Comparison of ENCODE assay signal across 1 cellular context in the genomic region with DNA sequence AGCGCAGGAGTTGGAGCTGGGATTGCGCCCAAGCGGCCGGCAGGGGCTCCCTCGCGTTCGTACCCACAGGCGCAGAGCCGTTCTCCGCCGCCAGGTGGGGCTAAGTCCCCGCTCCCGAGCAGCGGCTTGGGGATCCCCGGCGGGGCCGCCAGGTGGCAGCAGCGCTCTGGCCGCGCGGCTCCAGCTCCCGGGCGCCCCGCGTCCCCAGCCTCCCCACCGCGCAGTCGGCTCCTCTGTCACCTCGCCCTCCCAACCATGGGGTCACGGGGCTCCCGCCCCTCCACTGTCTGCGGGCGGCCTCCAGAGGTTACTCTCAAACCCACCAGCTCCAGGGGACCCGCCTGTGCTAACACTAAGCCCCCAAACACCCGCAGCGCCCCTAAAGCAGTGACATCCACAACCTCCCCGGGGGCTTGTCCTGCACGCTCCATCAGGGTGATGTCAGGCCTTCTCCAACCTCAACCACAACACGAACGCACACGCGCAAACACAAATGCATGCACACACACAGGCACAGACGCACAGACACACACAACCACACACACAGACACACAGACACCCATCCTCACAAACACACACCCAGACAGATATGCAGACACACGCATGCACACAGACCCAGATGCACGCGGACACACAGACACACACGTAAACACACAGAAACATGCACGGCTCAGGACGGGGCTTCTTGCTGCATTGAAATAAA.
TF ChIP-seq lines count a peak whose summit lies in the region.

No MANE protein-coding gene starts in this region.

TF ChIP-seq in HEK293, 187 proteins besides CTCF, POLR2A, EP300 and RAD21 (continued from another document and continues in another):
- TF ChIP-seq, protein P1, sequence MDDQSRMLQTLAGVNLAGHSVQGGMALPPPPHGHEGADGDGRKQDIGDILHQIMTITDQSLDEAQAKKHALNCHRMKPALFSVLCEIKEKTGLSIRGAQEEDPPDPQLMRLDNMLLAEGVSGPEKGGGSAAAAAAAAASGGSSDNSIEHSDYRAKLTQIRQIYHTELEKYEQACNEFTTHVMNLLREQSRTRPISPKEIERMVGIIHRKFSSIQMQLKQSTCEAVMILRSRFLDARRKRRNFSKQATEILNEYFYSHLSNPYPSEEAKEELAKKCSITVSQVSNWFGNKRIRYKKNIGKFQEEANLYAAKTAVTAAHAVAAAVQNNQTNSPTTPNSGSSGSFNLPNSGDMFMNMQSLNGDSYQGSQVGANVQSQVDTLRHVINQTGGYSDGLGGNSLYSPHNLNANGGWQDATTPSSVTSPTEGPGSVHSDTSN (CRISPR knock-in tag; IDR thresholded peaks at IDR 0.05), result 0 out of 2 replicates have a peak, but pooled peaks have one; percentile 40
- peak; percentile 76 for TF ChIP-seq ZNF677 (tag by site-specific recombination; IDR thresholded peaks at IDR 0.05)
- TF ChIP-seq SP3 (tag by site-specific recombination; IDR thresholded peaks at IDR 0.05), result peak; percentile 40; the same call in 1 of the 2 replicates
- TF ChIP-seq, protein P2, sequence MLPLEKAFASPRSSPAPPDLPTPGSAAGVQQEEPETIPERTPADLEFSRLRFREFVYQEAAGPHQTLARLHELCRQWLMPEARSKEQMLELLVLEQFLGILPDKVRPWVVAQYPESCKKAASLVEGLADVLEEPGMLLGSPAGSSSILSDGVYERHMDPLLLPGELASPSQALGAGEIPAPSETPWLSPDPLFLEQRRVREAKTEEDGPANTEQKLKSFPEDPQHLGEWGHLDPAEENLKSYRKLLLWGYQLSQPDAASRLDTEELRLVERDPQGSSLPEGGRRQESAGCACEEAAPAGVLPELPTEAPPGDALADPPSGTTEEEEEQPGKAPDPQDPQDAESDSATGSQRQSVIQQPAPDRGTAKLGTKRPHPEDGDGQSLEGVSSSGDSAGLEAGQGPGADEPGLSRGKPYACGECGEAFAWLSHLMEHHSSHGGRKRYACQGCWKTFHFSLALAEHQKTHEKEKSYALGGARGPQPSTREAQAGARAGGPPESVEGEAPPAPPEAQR (tag by site-specific recombination; IDR thresholded peaks at IDR 0.05), result 0 out of 2 replicates have a peak, but pooled peaks have one; percentile 13
- 0 out of 2 replicates have a peak, but pooled peaks have one; percentile 79 for TF ChIP-seq ZNF169 (tag by site-specific recombination; IDR thresholded peaks at IDR 0.05)
- TF ChIP-seq KLF9 (tag by site-specific recombination; IDR thresholded peaks at IDR 0.05; ENCODE audit: low read depth), result peak; percentile 67
- no peak; the same call in 1 of the 2 replicates for TF ChIP-seq SCRT2 (tag by site-specific recombination; IDR thresholded peaks at IDR 0.05)
- TF ChIP-seq, protein P3, sequence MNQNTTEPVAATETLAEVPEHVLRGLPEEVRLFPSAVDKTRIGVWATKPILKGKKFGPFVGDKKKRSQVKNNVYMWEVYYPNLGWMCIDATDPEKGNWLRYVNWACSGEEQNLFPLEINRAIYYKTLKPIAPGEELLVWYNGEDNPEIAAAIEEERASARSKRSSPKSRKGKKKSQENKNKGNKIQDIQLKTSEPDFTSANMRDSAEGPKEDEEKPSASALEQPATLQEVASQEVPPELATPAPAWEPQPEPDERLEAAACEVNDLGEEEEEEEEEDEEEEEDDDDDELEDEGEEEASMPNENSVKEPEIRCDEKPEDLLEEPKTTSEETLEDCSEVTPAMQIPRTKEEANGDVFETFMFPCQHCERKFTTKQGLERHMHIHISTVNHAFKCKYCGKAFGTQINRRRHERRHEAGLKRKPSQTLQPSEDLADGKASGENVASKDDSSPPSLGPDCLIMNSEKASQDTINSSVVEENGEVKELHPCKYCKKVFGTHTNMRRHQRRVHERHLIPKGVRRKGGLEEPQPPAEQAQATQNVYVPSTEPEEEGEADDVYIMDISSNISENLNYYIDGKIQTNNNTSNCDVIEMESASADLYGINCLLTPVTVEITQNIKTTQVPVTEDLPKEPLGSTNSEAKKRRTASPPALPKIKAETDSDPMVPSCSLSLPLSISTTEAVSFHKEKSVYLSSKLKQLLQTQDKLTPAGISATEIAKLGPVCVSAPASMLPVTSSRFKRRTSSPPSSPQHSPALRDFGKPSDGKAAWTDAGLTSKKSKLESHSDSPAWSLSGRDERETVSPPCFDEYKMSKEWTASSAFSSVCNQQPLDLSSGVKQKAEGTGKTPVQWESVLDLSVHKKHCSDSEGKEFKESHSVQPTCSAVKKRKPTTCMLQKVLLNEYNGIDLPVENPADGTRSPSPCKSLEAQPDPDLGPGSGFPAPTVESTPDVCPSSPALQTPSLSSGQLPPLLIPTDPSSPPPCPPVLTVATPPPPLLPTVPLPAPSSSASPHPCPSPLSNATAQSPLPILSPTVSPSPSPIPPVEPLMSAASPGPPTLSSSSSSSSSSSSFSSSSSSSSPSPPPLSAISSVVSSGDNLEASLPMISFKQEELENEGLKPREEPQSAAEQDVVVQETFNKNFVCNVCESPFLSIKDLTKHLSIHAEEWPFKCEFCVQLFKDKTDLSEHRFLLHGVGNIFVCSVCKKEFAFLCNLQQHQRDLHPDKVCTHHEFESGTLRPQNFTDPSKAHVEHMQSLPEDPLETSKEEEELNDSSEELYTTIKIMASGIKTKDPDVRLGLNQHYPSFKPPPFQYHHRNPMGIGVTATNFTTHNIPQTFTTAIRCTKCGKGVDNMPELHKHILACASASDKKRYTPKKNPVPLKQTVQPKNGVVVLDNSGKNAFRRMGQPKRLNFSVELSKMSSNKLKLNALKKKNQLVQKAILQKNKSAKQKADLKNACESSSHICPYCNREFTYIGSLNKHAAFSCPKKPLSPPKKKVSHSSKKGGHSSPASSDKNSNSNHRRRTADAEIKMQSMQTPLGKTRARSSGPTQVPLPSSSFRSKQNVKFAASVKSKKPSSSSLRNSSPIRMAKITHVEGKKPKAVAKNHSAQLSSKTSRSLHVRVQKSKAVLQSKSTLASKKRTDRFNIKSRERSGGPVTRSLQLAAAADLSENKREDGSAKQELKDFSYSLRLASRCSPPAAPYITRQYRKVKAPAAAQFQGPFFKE (tag by site-specific recombination; IDR thresholded peaks at IDR 0.05; ENCODE audit: borderline replicate concordance), result peak; percentile 97
- 0 out of 2 replicates have a peak, but pooled peaks have one; percentile 10 for TF ChIP-seq ZNF302 (tag by site-specific recombination; IDR thresholded peaks at IDR 0.05; ENCODE audit: low read depth)
- peak; percentile 88 for TF ChIP-seq ZEB2 (tag by site-specific recombination; IDR thresholded peaks at IDR 0.05)
- TF ChIP-seq ZNF391 (tag by site-specific recombination; IDR thresholded peaks at IDR 0.05; ENCODE audit: borderline replicate concordance, low read depth), result peak; percentile 95
- TF ChIP-seq ZNF175 (tag by site-specific recombination; IDR thresholded peaks at IDR 0.05), result no peak
- no peak for TF ChIP-seq ZNF350 (tag by site-specific recombination; IDR thresholded peaks at IDR 0.05)
- TF ChIP-seq ZNF521 (tag by site-specific recombination; IDR thresholded peaks at IDR 0.05), result no peak
- TF ChIP-seq ZNF747 (tag by site-specific recombination; IDR thresholded peaks at IDR 0.05), result no peak
- TF ChIP-seq, protein P4, sequence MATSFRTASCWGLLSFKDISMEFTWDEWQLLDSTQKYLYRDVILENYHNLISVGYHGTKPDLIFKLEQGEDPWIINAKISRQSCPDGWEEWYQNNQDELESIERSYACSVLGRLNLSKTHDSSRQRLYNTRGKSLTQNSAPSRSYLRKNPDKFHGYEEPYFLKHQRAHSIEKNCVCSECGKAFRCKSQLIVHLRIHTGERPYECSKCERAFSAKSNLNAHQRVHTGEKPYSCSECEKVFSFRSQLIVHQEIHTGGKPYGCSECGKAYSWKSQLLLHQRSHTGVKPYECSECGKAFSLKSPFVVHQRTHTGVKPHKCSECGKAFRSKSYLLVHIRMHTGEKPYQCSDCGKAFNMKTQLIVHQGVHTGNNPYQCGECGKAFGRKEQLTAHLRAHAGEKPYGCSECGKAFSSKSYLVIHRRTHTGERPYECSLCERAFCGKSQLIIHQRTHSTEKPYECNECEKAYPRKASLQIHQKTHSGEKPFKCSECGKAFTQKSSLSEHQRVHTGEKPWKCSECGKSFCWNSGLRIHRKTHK (tag by site-specific recombination; IDR thresholded peaks at IDR 0.05), result no peak
- TF ChIP-seq ZNF514 (tag by site-specific recombination; IDR thresholded peaks at IDR 0.05), result no peak
- TF ChIP-seq GLIS2 (tag by site-specific recombination; IDR thresholded peaks at IDR 0.05), result peak; percentile 73
- no peak; the same call in 1 of the 2 replicates for TF ChIP-seq ZNF266 (tag by site-specific recombination; IDR thresholded peaks at IDR 0.05; ENCODE audit: low read depth)
- TF ChIP-seq GLIS1 (tag by site-specific recombination; IDR thresholded peaks at IDR 0.05), result peak; percentile 88
- TF ChIP-seq ZNF274 (IDR thresholded peaks at IDR 0.05; ENCODE audit: low read length), result no peak
- TF ChIP-seq ZNF274 (tag by site-specific recombination; IDR thresholded peaks at IDR 0.05; ENCODE audit: borderline replicate concordance), result no peak; the same call in 1 of the 2 replicates
- TF ChIP-seq ZFHX2 (tag by site-specific recombination; conservative IDR thresholded peaks at IDR 0.05), result peak; percentile 36; the same call in 1 of the 2 replicates
- no peak for TF ChIP-seq ZNF48 (tag by site-specific recombination; IDR thresholded peaks at IDR 0.05)
- TF ChIP-seq, protein P5, sequence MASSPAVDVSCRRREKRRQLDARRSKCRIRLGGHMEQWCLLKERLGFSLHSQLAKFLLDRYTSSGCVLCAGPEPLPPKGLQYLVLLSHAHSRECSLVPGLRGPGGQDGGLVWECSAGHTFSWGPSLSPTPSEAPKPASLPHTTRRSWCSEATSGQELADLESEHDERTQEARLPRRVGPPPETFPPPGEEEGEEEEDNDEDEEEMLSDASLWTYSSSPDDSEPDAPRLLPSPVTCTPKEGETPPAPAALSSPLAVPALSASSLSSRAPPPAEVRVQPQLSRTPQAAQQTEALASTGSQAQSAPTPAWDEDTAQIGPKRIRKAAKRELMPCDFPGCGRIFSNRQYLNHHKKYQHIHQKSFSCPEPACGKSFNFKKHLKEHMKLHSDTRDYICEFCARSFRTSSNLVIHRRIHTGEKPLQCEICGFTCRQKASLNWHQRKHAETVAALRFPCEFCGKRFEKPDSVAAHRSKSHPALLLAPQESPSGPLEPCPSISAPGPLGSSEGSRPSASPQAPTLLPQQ (tag by site-specific recombination; IDR thresholded peaks at IDR 0.05), result peak; percentile 92
- peak; percentile 80 for TF ChIP-seq ZBTB8A (tag by site-specific recombination; IDR thresholded peaks at IDR 0.05)
- no peak for TF ChIP-seq ZNF830 (tag by site-specific recombination; IDR thresholded peaks at IDR 0.05; ENCODE audit: low read depth)
- TF ChIP-seq, protein P6, sequence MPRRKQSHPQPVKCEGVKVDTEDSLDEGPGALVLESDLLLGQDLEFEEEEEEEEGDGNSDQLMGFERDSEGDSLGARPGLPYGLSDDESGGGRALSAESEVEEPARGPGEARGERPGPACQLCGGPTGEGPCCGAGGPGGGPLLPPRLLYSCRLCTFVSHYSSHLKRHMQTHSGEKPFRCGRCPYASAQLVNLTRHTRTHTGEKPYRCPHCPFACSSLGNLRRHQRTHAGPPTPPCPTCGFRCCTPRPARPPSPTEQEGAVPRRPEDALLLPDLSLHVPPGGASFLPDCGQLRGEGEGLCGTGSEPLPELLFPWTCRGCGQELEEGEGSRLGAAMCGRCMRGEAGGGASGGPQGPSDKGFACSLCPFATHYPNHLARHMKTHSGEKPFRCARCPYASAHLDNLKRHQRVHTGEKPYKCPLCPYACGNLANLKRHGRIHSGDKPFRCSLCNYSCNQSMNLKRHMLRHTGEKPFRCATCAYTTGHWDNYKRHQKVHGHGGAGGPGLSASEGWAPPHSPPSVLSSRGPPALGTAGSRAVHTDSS (tag by site-specific recombination; IDR thresholded peaks at IDR 0.05), result no peak; the same call in 1 of the 2 replicates
- TF ChIP-seq, protein P7, sequence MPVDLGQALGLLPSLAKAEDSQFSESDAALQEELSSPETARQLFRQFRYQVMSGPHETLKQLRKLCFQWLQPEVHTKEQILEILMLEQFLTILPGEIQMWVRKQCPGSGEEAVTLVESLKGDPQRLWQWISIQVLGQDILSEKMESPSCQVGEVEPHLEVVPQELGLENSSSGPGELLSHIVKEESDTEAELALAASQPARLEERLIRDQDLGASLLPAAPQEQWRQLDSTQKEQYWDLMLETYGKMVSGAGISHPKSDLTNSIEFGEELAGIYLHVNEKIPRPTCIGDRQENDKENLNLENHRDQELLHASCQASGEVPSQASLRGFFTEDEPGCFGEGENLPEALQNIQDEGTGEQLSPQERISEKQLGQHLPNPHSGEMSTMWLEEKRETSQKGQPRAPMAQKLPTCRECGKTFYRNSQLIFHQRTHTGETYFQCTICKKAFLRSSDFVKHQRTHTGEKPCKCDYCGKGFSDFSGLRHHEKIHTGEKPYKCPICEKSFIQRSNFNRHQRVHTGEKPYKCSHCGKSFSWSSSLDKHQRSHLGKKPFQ (tag by site-specific recombination; IDR thresholded peaks at IDR 0.05), result no peak
- TF ChIP-seq, protein P8, sequence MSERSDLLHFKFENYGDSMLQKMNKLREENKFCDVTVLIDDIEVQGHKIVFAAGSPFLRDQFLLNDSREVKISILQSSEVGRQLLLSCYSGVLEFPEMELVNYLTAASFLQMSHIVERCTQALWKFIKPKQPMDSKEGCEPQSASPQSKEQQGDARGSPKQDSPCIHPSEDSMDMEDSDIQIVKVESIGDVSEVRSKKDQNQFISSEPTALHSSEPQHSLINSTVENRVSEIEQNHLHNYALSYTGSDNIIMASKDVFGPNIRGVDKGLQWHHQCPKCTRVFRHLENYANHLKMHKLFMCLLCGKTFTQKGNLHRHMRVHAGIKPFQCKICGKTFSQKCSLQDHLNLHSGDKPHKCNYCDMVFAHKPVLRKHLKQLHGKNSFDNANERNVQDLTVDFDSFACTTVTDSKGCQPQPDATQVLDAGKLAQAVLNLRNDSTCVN (tag by site-specific recombination; optimal IDR thresholded peaks at IDR 0.05), result peak; percentile 75
- TF ChIP-seq, protein P9, sequence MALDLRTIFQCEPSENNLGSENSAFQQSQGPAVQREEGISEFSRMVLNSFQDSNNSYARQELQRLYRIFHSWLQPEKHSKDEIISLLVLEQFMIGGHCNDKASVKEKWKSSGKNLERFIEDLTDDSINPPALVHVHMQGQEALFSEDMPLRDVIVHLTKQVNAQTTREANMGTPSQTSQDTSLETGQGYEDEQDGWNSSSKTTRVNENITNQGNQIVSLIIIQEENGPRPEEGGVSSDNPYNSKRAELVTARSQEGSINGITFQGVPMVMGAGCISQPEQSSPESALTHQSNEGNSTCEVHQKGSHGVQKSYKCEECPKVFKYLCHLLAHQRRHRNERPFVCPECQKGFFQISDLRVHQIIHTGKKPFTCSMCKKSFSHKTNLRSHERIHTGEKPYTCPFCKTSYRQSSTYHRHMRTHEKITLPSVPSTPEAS (tag by site-specific recombination; IDR thresholded peaks at IDR 0.05), result peak; percentile 98
- TF ChIP-seq ZNF366 (tag by site-specific recombination; conservative IDR thresholded peaks at IDR 0.05), result no peak
- TF ChIP-seq ZNF239 (tag by site-specific recombination; IDR thresholded peaks at IDR 0.05), result peak; percentile 62
- TF ChIP-seq ZNF585B (tag by site-specific recombination; IDR thresholded peaks at IDR 0.05), result no peak
- peak; percentile 57; the same call in 1 of the 2 replicates for TF ChIP-seq REPIN1 (tag by site-specific recombination; IDR thresholded peaks at IDR 0.05; ENCODE audit: low read depth)
- TF ChIP-seq ZNF658 (tag by site-specific recombination; IDR thresholded peaks at IDR 0.05), result no peak
